ENCODE assay signal across 8 cellular contexts in the genomic region with DNA sequence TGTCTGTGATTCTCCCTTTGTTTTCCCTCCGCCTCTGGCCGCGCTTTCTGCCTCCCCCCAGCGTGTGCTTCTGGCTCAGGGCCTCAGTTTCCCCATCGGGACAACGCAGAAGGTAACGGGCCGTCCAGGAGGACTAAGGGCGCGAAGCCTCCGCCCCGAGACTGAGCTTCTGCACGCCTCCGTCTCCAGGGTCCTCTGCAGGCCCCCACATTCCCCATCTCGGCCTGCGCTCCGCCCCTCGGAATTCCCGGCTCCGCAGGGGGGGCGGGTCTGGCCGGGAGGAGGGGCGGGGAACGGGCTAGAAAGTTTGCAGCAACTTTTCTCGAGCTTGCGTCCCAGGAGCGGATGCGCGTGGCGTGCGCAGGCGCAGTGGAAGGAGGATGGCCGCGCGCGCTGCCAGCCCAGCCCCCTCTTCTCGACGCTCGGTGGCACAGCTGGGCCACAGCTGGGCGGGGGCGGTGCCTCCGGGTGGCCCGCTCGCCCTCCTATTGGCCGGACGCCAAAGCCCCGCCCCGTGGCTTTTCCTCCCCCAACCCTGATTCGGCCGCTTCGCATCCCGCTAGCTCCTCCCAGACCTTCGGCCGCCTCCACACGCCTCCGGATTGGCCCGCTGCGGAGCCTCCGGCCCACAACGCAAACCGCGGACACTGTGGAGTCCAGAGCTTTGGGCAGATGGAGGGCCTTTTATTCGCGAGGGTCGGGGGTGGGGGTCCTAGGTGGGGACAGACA. TPM values are rescaled to one million over a fixed set of nuclear protein-coding genes. Genes with fewer than 3 reads are reported as not detected.
DNase-seq lines count a peak whose midpoint lies in the region; ATAC-seq, FAIRE-seq and TF ChIP-seq lines count a peak whose summit lies in the region.

A gene (minus strand): TSS at position 199 of the 729 bp plus-strand sequence. CDS start 408 bp downstream, outside the sequence.

- H4K5ac ChIP-seq in H1 (ENCODE audit: insufficient read length, low read depth, low read length) (peak within 1 kb of the TSS; percentile 96), mesendoderm (ENCODE audit: low read length) (no peak within 1 kb of the TSS)

- H3K9me3 Mint-ChIP-seq in CD4-positive, alpha-beta memory T cell = peaks cover 0 to 3% (median 0%) of the 10 kb centered on the region in 8 donors

- H3K9ac ChIP-seq in H1 (replicated peaks in 1 of 4; ENCODE audit: extremely low read depth in 1 of 4, low read depth in 3 of 4, low read length in 3 of 4) = peak within 1 kb of the TSS; percentile 76 to 91 (median 85)
- peak within 1 kb of the TSS; percentile 100 for H3K9ac ChIP-seq in mesendoderm (ENCODE audit: low read length)

- H3K56ac ChIP-seq in H1 (replicated peaks; ENCODE audit: insufficient read length, low read depth, low read length) (peak within 1 kb of the TSS; percentile 97), mesendoderm (ENCODE audit: low read length) (peak within 1 kb of the TSS; percentile 100)

- FAIRE-seq in H1 (lab: Jason Lieb, UNC) = peak; percentile 39

- peaks cover 0 to 3% of the 10 kb centered on the region in 2 experiments for H4K20me1 ChIP-seq in H1 (replicated peaks in 1 of 2; ENCODE audit: control insufficient read depth in 1 of 2, insufficient read depth in 2 of 2, low read length in 2 of 2)

- H3K79me2 ChIP-seq in H1 (ENCODE audit: control insufficient read depth in 1 of 2, insufficient read depth in 2 of 2, low read length in 2 of 2) (no peaks in the 10 kb centered on the region), mesendoderm (ENCODE audit: control insufficient read depth, insufficient read depth, low read length) (no peaks in the 10 kb centered on the region)

- peak within 1 kb of the TSS; percentile 85 to 95 (median 92) for H3K27ac Mint-ChIP-seq in CD4-positive, alpha-beta memory T cell

- peak within 1 kb of the TSS; percentile 99 for H4K91ac ChIP-seq in H1 (replicated peaks; ENCODE audit: insufficient read length, low read length)

- 4% methylated on average over 41 of the region's 65 CpGs; no CpG with 5 or more reads in 1 of the 2 experiments for WGBS in H1 (ENCODE audit: extremely low coverage in 1 of 2, insufficient coverage in 1 of 2, insufficient read length in 1 of 2, insufficient replicate concordance in 2 of 2, low coverage in 1 of 2, low lambda C conversion rate in 2 of 2, missing lambda C conversion rate in 1 of 2), 2 experiments
- no CpG with 5 or more reads among the region's 65 CpGs for WGBS in mesendoderm (ENCODE audit: extremely low coverage, insufficient coverage, low lambda C conversion rate)

- H2BK120ac ChIP-seq in H1 (replicated peaks; ENCODE audit: low read depth, low read length) (peak within 1 kb of the TSS; percentile 86), mesendoderm (ENCODE audit: low read depth, low read length) (peak within 1 kb of the TSS; percentile 48)

- POLR2A ChIA-PET in CD4-positive, alpha-beta memory T cell (lab: Charles Lee; ENCODE audit: partially characterized antibody) = interaction anchor here (0.7 to 6.9 kb wide), 17 partner anchors 10 to 330 kb away, joined by 3 to 84 read pairs (median 9); a partner anchor contains a TSS
- POLR2A ChIA-PET in H1 (lab: Charles Lee; ENCODE audit: partially characterized antibody) = interaction anchor here (0.5 to 16.2 kb wide), 36 partner anchors 8 to 651 kb away, joined by 3 to 284 read pairs (median 5); a partner anchor contains a TSS

- H2BK5ac ChIP-seq in H1 (ENCODE audit: low read depth, low read length) (peak within 1 kb of the TSS; percentile 98), mesendoderm (ENCODE audit: low read length) (peak within 1 kb of the TSS; percentile 99)

- peak in 1 of 2 experiments; percentile 3; a peak in 1 of 4 replicates for TF ChIP-seq RAD21 in H1 (IDR thresholded peaks at IDR 0.05 in 1 of 2, conservative IDR thresholded peaks at IDR 0.05 in 1 of 2; ENCODE audit: low read depth in 2 of 2, low read length in 2 of 2)

- peaks cover 1 to 30% (median 5%) of the 10 kb centered on the region in 4 donors for H3K4me1 Mint-ChIP-seq in CD4-positive, alpha-beta memory T cell

- H2BK12ac ChIP-seq in H1 (ENCODE audit: low read depth, low read length) = peak within 1 kb of the TSS; percentile 80; the same call in 1 of the 2 replicates

- TF ChIP-seq CTCF in H1 (IDR thresholded peaks at IDR 0.05; ENCODE audit: control extremely low read depth in 1 of 3, insufficient read depth in 1 of 3, low read depth in 1 of 3, low read length in 3 of 3) = no peak

- peak within 1 kb of the TSS; percentile 47 for H3K27ac ChIP-seq in CD4-positive, alpha-beta memory T cell (ENCODE audit: low read depth, low read length)
- H3K27ac ChIP-seq in H1 (ENCODE audit: low read depth, low read length) (peak within 1 kb of the TSS; percentile 96), mesendoderm (ENCODE audit: low read depth, low read length) (peak within 1 kb of the TSS; percentile 98)

- peak within 1 kb of the TSS; percentile 84 to 92 (median 86) for H3K4me3 Mint-ChIP-seq in CD4-positive, alpha-beta memory T cell

- peaks cover 0 to 4% of the 10 kb centered on the region in 2 donors for H3K36me3 Mint-ChIP-seq in CD4-positive, alpha-beta memory T cell

- peaks cover 28% of the 10 kb centered on the region for H3K23me2 ChIP-seq in H1 (ENCODE audit: low read depth, low read length)

- 0 out of 2 replicates have a peak within 1 kb of the TSS, but pooled peaks have one; percentile 21 for H2BK20ac ChIP-seq in H1 (ENCODE audit: low read length)

- H3K23ac ChIP-seq in H1 (ENCODE audit: insufficient read length) (no peak within 1 kb of the TSS), mesendoderm (ENCODE audit: low read length) (peak within 1 kb of the TSS; percentile 98)

- H3K4ac ChIP-seq in H1 (replicated peaks; ENCODE audit: insufficient read length, low read depth, low read length) = peak within 1 kb of the TSS; percentile 90
- peak within 1 kb of the TSS; percentile 94 for H3K4ac ChIP-seq in mesendoderm (ENCODE audit: low read depth, low read length)

- TF ChIP-seq EP300 in H1 (IDR thresholded peaks at IDR 0.05; ENCODE audit: borderline replicate concordance in 1 of 2, low read depth in 2 of 2, low read length in 2 of 2) = no peak

- H3K4me2 ChIP-seq in H1 (ENCODE audit: insufficient read depth in 1 of 2, low read depth in 2 of 2, low read length in 2 of 2) (peak within 1 kb of the TSS; percentile 61 to 99), mesendoderm (ENCODE audit: low read length) (peak within 1 kb of the TSS; percentile 100)

- no peaks in the 10 kb centered on the region for H3K27me3 ChIP-seq in CD4-positive, alpha-beta memory T cell (ENCODE audit: insufficient read depth, low read length)
- H3K27me3 ChIP-seq in H1 (replicated peaks in 1 of 4; ENCODE audit: control insufficient read depth in 3 of 4, extremely low read depth in 1 of 4, insufficient read depth in 3 of 4, low read length in 3 of 4) (no peaks in the 10 kb centered on the region), mesendoderm (ENCODE audit: insufficient read depth, low read length, poor library complexity) (no peaks in the 10 kb centered on the region)

- peak; percentile 90 to 93 for TF ChIP-seq POLR2A in H1 (IDR thresholded peaks at IDR 0.05; ENCODE audit: control extremely low read depth in 1 of 2, low read depth in 2 of 2, low read length in 2 of 2)

- peak; percentile 88 to 93 (median 92) for DNase-seq in CD4-positive, alpha-beta memory T cell
- DNase-seq in HPDE6-E6E7 (ENCODE audit: extremely low spot score) (peak; percentile 89), NK-92 (lab: John Stamatoyannopoulos, UW; ENCODE audit: unreplicated experiment) (peak; percentile 44), H1 (ENCODE audit: low read depth in 1 of 2, low spot score in 2 of 2) (peak; percentile 96), mesendoderm (peak; percentile 99)
- peak; percentile 81 to 94 (median 90) for DNase-seq in activated CD8-positive, alpha-beta memory T cell treated with anti-CD3 and anti-CD28 coated beads for 48 hours (ENCODE audit: low read depth in 2 of 3, low spot score in 2 of 3)
- peak; percentile 87 for DNase-seq in stimulated activated CD8-positive, alpha-beta memory T cell treated with anti-CD3 and anti-CD28 coated beads, Interleukin-12 subunit alpha, Interleukin-12 subunit beta, amount 100 ng/mL, for 4 hours (ENCODE audit: low read depth)

- no peaks in the 10 kb centered on the region for H3K79me1 ChIP-seq in H1 (ENCODE audit: low read depth, low read length)
- no peaks in the 10 kb centered on the region for H3K79me1 ChIP-seq in mesendoderm (ENCODE audit: low read length)

- peak within 1 kb of the TSS; percentile 95 for H4K8ac ChIP-seq in H1 (ENCODE audit: extremely low read depth, insufficient read depth, low read length)
- H4K8ac ChIP-seq in mesendoderm (ENCODE audit: low read depth, low read length) = peak within 1 kb of the TSS; percentile 69

- no peaks in the 10 kb centered on the region for H3K36me3 ChIP-seq in CD4-positive, alpha-beta memory T cell (ENCODE audit: insufficient read depth, low read length)
- H3K36me3 ChIP-seq in H1 (ENCODE audit: control insufficient read depth in 2 of 4, insufficient read depth in 4 of 4, low read length in 3 of 4) (peaks cover 0 to 2% (median 0%) of the 10 kb centered on the region in 4 experiments; a peak in 2 of 8 replicates), mesendoderm (ENCODE audit: control insufficient read depth, insufficient read depth, low read length) (no peaks in the 10 kb centered on the region)

- ATAC-seq in GM19455 (IDR thresholded peaks at IDR 0.05; ENCODE audit: unreplicated experiment) = peak; percentile 56

- H2AK5ac ChIP-seq in H1 (ENCODE audit: low read depth, low read length) (peak within 1 kb of the TSS; percentile 98; the same call in 1 of the 2 replicates), mesendoderm (ENCODE audit: low read length) (peak within 1 kb of the TSS; percentile 100)

- H2AFZ ChIP-seq in H1 (ENCODE audit: low read length) = no peak within 1 kb of the TSS

- H3K18ac ChIP-seq in H1 (ENCODE audit: extremely low read depth, low read length) (peak within 1 kb of the TSS; percentile 100), mesendoderm (ENCODE audit: low read length) (peak within 1 kb of the TSS; percentile 94)

- no peaks in the 10 kb centered on the region for H3K9me3 ChIP-seq in CD4-positive, alpha-beta memory T cell (ENCODE audit: control insufficient read depth in 1 of 2, low read length in 2 of 2)
- no peaks in the 10 kb centered on the region for H3K9me3 ChIP-seq in H1 (ENCODE audit: insufficient read depth in 2 of 2, low read depth in 1 of 2, low read length in 1 of 2)

- peak within 1 kb of the TSS; percentile 88; the same call in 1 of the 2 replicates for H2BK15ac ChIP-seq in H1 (ENCODE audit: low read length)
- no peak within 1 kb of the TSS for H2BK15ac ChIP-seq in mesendoderm (replicated peaks; ENCODE audit: low read depth)

- H3K4me1 ChIP-seq in CD4-positive, alpha-beta memory T cell (ENCODE audit: insufficient read depth, low read length) = peaks cover 22% of the 10 kb centered on the region
- H3K4me1 ChIP-seq in H1 (replicated peaks in 1 of 4; ENCODE audit: control insufficient read depth in 3 of 4, insufficient read depth in 4 of 4, low read length in 3 of 4) (peaks cover 4 to 33% (median 27%) of the 10 kb centered on the region in 4 experiments), mesendoderm (ENCODE audit: control insufficient read depth, low read depth, low read length) (peaks cover 8% of the 10 kb centered on the region)

- peaks cover 1 to 14% of the 10 kb centered on the region in 2 donors for H3K27me3 Mint-ChIP-seq in CD4-positive, alpha-beta memory T cell

- H3K4me3 ChIP-seq in CD4-positive, alpha-beta memory T cell (ENCODE audit: low read length in 2 of 2) = peak within 1 kb of the TSS; percentile 71 to 73
- peak within 1 kb of the TSS; percentile 57 to 89 (median 82) for H3K4me3 ChIP-seq in H1 (ENCODE audit: extremely low read depth in 1 of 4, insufficient read depth in 2 of 4, low read depth in 3 of 4, low read length in 4 of 4)
- peak within 1 kb of the TSS; percentile 95 for H3K4me3 ChIP-seq in mesendoderm (ENCODE audit: low read length)

- intact Hi-C loops in CD4-positive, alpha-beta memory T cell (cut with micrococcal nuclease) = loop anchor here (1.0 to 5.0 kb wide), 3 partner anchors 39 to 126 kb away; a partner anchor contains a TSS

- peak within 1 kb of the TSS; percentile 100 for H3K14ac ChIP-seq in H1 (ENCODE audit: insufficient read length)

- CTCF ChIA-PET in CD4-positive, alpha-beta memory T cell (lab: Charles Lee; ENCODE audit: partially characterized antibody) = interaction anchor here (0.6 to 5.3 kb wide), 20 partner anchors 8 to 970 kb away, joined by 3 to 238 read pairs (median 4); a partner anchor contains a TSS
- CTCF ChIA-PET in H1 (lab: Charles Lee; ENCODE audit: partially characterized antibody) = interaction anchor here (0.6 to 6.7 kb wide), 25 partner anchors 12 to 656 kb away, joined by 3 to 55 read pairs (median 4); a partner anchor contains a TSS

RNA-seq across cellular contexts. Expression of the gene that starts here (rescaled TPM):
- total RNA-seq in CD4-positive, alpha-beta memory T cell = 1 to 10 TPM; 1.5 to 1.7 TPM
- under 1 TPM in 1 of 2 donors, not detected in 1; 0.08 TPM for polyA plus RNA-seq in CD4-positive, alpha-beta memory T cell
- 24.2 and 27.3 TPM in 2 replicates for total RNA-seq in H1 (2021; fragmentation: NEBNext Ultra II Directional; extraction: Animal tissue kit (Norgen Biotek cat#: 25700))
- 20.9 and 37.2 TPM in 2 replicates for polyA plus RNA-seq in H1 (2011; rRNA removed)
- 21.5 TPM for polyA plus RNA-seq in H1 (2011; cell fraction: cytosol; rRNA removed)
- polyA plus RNA-seq in H1 (2011; cell fraction: nucleus; rRNA removed) = 69.2 TPM
- polyA plus RNA-seq in H1 (2012, experiment 1 of 2) = 7.1 to 16.2 TPM (median 15.3 TPM) in 4 replicates
- 8.7 TPM for polyA plus RNA-seq in H1 (2012, experiment 2 of 2)
- 15.1 TPM for polyA plus RNA-seq in H1 (2013, experiment 1 of 2)
- 13.5 TPM for polyA plus RNA-seq in H1 (2013, experiment 2 of 2)
- polyA minus RNA-seq in H1 (2011; rRNA and poly(A)+ RNA removed) = 4.6 and 6.7 TPM in 2 replicates
- 18.0 TPM for polyA minus RNA-seq in H1 (2011; cell fraction: cytosol; rRNA and poly(A)+ RNA removed)
- polyA minus RNA-seq in H1 (2011; cell fraction: nucleus; rRNA and poly(A)+ RNA removed) = 19.0 TPM
- 19.5 TPM for polyA plus RNA-seq in mesendoderm (2013, experiment 1 of 2)
- polyA plus RNA-seq in mesendoderm (2013, experiment 2 of 2) = 18.9 TPM

Comparison
In these comparisons a context has a peak if more than half of its experiments do, and no peak if none do; other contexts are left out.
1. Peak in every context shown above with its lines: DNase-seq, ATAC-seq, H3K4me3 ChIP-seq and H3K27ac ChIP-seq.
2. RNA of the gene that starts here (polyA plus RNA-seq): 7.1 to 69.2 TPM in H1; 0.08 TPM in CD4-positive, alpha-beta memory T cell; every median in the first group is over 4 times any median in the second.
3. DNase-seq: peak in every context shown above with its lines; median percentile 99 in mesendoderm; 96 in H1; 92 in CD4-positive, alpha-beta memory T cell; 90 in activated CD8-positive, alpha-beta memory T cell treated with anti-CD3 and anti-CD28 coated beads for 48 hours; 89 in HPDE6-E6E7; 87 in stimulated activated CD8-positive, alpha-beta memory T cell treated with anti-CD3 and anti-CD28 coated beads, Interleukin-12 subunit alpha, Interleukin-12 subunit beta, amount 100 ng/mL, for 4 hours; 44 in NK-92.
4. H3K27ac ChIP-seq: peak in every context shown above with its lines; median percentile 98 in mesendoderm; 96 in H1; 47 in CD4-positive, alpha-beta memory T cell.